ENCODE assay signal across 1 cellular context in the genomic region with DNA sequence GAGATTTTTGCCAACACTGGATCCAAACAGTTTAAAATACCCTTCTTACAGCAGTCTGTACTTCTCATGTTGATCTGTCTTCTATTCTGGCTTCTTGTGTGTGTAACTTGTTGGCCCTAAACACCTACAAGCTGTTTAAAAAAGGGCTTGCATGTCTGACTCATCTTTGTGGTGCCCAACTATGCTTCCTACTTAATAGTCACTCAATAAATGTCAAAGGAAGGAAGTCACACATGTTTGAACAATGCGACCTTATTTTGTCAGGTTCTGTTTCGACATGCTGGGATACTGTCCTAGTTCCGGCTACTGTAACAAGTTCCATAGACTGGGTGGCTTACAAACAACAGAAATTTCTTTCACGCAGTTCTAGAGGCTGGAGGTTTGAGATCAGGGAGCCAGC.
TF ChIP-seq lines count a peak whose summit lies in the region.

No MANE protein-coding gene starts in this region.

TF ChIP-seq in HepG2, 621 proteins besides CTCF, POLR2A, EP300 and RAD21 (continues in another document):
- TF ChIP-seq CREB1 (IDR thresholded peaks at IDR 0.05), result no peak
- TF ChIP-seq CREB1 (CRISPR knock-in tag; IDR thresholded peaks at IDR 0.05), result no peak
- TF ChIP-seq, protein P1, sequence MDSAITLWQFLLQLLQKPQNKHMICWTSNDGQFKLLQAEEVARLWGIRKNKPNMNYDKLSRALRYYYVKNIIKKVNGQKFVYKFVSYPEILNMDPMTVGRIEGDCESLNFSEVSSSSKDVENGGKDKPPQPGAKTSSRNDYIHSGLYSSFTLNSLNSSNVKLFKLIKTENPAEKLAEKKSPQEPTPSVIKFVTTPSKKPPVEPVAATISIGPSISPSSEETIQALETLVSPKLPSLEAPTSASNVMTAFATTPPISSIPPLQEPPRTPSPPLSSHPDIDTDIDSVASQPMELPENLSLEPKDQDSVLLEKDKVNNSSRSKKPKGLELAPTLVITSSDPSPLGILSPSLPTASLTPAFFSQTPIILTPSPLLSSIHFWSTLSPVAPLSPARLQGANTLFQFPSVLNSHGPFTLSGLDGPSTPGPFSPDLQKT (CRISPR knock-in tag; IDR thresholded peaks at IDR 0.05; ENCODE audit: borderline replicate concordance), result no peak
- TF ChIP-seq, protein P2, sequence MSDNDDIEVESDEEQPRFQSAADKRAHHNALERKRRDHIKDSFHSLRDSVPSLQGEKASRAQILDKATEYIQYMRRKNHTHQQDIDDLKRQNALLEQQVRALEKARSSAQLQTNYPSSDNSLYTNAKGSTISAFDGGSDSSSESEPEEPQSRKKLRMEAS (IDR thresholded peaks at IDR 0.05), result no peak
- no peak for TF ChIP-seq TRIM24 (CRISPR knock-in tag; IDR thresholded peaks at IDR 0.05)
- no peak for TF ChIP-seq IRX3 (CRISPR knock-in tag; IDR thresholded peaks at IDR 0.05; ENCODE audit: borderline replicate concordance, low read depth)
- TF ChIP-seq SAP130 (CRISPR knock-in tag; IDR thresholded peaks at IDR 0.05; ENCODE audit: low read depth), result peak; percentile 54; the same call in 1 of the 2 replicates
- TF ChIP-seq WIZ (CRISPR knock-in tag; IDR thresholded peaks at IDR 0.05), result no peak
- TF ChIP-seq, protein P3, sequence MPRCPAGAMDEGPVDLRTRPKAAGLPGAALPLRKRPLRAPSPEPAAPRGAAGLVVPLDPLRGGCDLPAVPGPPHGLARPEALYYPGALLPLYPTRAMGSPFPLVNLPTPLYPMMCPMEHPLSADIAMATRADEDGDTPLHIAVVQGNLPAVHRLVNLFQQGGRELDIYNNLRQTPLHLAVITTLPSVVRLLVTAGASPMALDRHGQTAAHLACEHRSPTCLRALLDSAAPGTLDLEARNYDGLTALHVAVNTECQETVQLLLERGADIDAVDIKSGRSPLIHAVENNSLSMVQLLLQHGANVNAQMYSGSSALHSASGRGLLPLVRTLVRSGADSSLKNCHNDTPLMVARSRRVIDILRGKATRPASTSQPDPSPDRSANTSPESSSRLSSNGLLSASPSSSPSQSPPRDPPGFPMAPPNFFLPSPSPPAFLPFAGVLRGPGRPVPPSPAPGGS (CRISPR knock-in tag; IDR thresholded peaks at IDR 0.05), result no peak
- TF ChIP-seq ZNF788 (CRISPR knock-in tag; IDR thresholded peaks at IDR 0.05; ENCODE audit: borderline replicate concordance), result no peak
- TF ChIP-seq TCF12 (IDR thresholded peaks at IDR 0.05), result no peak
- TF ChIP-seq TCF12 (CRISPR knock-in tag; IDR thresholded peaks at IDR 0.05), result no peak
- TF ChIP-seq JDP2 (CRISPR knock-in tag; IDR thresholded peaks at IDR 0.05; ENCODE audit: borderline replicate concordance), result no peak
- no peak for TF ChIP-seq U2AF2 (IDR thresholded peaks at IDR 0.05; ENCODE audit: low read depth, low read length)
- peak; percentile 75 for TF ChIP-seq FOSL2 (CRISPR knock-in tag; IDR thresholded peaks at IDR 0.05)
- TF ChIP-seq, protein P4, sequence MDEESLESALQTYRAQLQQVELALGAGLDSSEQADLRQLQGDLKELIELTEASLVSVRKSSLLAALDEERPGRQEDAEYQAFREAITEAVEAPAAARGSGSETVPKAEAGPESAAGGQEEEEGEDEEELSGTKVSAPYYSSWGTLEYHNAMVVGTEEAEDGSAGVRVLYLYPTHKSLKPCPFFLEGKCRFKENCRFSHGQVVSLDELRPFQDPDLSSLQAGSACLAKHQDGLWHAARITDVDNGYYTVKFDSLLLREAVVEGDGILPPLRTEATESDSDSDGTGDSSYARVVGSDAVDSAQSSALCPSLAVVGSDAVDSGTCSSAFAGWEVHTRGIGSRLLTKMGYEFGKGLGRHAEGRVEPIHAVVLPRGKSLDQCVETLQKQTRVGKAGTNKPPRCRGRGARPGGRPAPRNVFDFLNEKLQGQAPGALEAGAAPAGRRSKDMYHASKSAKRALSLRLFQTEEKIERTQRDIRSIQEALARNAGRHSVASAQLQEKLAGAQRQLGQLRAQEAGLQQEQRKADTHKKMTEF (CRISPR knock-in tag; IDR thresholded peaks at IDR 0.05), result no peak
- no peak for TF ChIP-seq ZNF768 (CRISPR knock-in tag; IDR thresholded peaks at IDR 0.05)
- TF ChIP-seq, protein P5, sequence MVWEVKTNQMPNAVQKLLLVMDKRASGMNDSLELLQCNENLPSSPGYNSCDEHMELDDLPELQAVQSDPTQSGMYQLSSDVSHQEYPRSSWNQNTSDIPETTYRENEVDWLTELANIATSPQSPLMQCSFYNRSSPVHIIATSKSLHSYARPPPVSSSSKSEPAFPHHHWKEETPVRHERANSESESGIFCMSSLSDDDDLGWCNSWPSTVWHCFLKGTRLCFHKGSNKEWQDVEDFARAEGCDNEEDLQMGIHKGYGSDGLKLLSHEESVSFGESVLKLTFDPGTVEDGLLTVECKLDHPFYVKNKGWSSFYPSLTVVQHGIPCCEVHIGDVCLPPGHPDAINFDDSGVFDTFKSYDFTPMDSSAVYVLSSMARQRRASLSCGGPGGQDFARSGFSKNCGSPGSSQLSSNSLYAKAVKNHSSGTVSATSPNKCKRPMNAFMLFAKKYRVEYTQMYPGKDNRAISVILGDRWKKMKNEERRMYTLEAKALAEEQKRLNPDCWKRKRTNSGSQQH (CRISPR knock-in tag; IDR thresholded peaks at IDR 0.05; ENCODE audit: low read depth), result no peak
- no peak for TF ChIP-seq NFE2L2 (IDR thresholded peaks at IDR 0.05; ENCODE audit: low read length)
- TF ChIP-seq JUN (CRISPR knock-in tag; IDR thresholded peaks at IDR 0.05), result no peak
- TF ChIP-seq, protein P6, sequence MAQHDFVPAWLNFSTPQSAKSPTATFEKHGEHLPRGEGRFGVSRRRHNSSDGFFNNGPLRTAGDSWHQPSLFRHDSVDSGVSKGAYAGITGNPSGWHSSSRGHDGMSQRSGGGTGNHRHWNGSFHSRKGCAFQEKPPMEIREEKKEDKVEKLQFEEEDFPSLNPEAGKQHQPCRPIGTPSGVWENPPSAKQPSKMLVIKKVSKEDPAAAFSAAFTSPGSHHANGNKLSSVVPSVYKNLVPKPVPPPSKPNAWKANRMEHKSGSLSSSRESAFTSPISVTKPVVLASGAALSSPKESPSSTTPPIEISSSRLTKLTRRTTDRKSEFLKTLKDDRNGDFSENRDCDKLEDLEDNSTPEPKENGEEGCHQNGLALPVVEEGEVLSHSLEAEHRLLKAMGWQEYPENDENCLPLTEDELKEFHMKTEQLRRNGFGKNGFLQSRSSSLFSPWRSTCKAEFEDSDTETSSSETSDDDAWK (CRISPR knock-in tag; IDR thresholded peaks at IDR 0.05), result no peak
- TF ChIP-seq, protein P7, sequence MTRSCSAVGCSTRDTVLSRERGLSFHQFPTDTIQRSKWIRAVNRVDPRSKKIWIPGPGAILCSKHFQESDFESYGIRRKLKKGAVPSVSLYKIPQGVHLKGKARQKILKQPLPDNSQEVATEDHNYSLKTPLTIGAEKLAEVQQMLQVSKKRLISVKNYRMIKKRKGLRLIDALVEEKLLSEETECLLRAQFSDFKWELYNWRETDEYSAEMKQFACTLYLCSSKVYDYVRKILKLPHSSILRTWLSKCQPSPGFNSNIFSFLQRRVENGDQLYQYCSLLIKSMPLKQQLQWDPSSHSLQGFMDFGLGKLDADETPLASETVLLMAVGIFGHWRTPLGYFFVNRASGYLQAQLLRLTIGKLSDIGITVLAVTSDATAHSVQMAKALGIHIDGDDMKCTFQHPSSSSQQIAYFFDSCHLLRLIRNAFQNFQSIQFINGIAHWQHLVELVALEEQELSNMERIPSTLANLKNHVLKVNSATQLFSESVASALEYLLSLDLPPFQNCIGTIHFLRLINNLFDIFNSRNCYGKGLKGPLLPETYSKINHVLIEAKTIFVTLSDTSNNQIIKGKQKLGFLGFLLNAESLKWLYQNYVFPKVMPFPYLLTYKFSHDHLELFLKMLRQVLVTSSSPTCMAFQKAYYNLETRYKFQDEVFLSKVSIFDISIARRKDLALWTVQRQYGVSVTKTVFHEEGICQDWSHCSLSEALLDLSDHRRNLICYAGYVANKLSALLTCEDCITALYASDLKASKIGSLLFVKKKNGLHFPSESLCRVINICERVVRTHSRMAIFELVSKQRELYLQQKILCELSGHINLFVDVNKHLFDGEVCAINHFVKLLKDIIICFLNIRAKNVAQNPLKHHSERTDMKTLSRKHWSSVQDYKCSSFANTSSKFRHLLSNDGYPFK (CRISPR knock-in tag; IDR thresholded peaks at IDR 0.05; ENCODE audit: borderline replicate concordance), result no peak
- TF ChIP-seq ZBTB42 (CRISPR knock-in tag; IDR thresholded peaks at IDR 0.05), result no peak
- TF ChIP-seq ZNF674 (CRISPR knock-in tag; IDR thresholded peaks at IDR 0.05; ENCODE audit: low read depth), result no peak
- TF ChIP-seq, protein P8, sequence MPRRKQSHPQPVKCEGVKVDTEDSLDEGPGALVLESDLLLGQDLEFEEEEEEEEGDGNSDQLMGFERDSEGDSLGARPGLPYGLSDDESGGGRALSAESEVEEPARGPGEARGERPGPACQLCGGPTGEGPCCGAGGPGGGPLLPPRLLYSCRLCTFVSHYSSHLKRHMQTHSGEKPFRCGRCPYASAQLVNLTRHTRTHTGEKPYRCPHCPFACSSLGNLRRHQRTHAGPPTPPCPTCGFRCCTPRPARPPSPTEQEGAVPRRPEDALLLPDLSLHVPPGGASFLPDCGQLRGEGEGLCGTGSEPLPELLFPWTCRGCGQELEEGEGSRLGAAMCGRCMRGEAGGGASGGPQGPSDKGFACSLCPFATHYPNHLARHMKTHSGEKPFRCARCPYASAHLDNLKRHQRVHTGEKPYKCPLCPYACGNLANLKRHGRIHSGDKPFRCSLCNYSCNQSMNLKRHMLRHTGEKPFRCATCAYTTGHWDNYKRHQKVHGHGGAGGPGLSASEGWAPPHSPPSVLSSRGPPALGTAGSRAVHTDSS (CRISPR knock-in tag; conservative IDR thresholded peaks at IDR 0.05), result no peak
- no peak for TF ChIP-seq KDM3A (CRISPR knock-in tag; IDR thresholded peaks at IDR 0.05; ENCODE audit: low read depth)
- TF ChIP-seq CCAR2 (optimal IDR thresholded peaks at IDR 0.05; ENCODE audit: low read depth, low read length), result no peak
- TF ChIP-seq SPEN (CRISPR knock-in tag; IDR thresholded peaks at IDR 0.05; ENCODE audit: low read depth), result no peak
- no peak for TF ChIP-seq ZNF367 (CRISPR knock-in tag; IDR thresholded peaks at IDR 0.05; ENCODE audit: borderline replicate concordance)
- TF ChIP-seq ADNP (CRISPR knock-in tag; IDR thresholded peaks at IDR 0.05), result no peak
- TF ChIP-seq FOXA3 (CRISPR knock-in tag; IDR thresholded peaks at IDR 0.05), result peak; percentile 54; the same call in 1 of the 2 replicates
- TF ChIP-seq, protein P9, sequence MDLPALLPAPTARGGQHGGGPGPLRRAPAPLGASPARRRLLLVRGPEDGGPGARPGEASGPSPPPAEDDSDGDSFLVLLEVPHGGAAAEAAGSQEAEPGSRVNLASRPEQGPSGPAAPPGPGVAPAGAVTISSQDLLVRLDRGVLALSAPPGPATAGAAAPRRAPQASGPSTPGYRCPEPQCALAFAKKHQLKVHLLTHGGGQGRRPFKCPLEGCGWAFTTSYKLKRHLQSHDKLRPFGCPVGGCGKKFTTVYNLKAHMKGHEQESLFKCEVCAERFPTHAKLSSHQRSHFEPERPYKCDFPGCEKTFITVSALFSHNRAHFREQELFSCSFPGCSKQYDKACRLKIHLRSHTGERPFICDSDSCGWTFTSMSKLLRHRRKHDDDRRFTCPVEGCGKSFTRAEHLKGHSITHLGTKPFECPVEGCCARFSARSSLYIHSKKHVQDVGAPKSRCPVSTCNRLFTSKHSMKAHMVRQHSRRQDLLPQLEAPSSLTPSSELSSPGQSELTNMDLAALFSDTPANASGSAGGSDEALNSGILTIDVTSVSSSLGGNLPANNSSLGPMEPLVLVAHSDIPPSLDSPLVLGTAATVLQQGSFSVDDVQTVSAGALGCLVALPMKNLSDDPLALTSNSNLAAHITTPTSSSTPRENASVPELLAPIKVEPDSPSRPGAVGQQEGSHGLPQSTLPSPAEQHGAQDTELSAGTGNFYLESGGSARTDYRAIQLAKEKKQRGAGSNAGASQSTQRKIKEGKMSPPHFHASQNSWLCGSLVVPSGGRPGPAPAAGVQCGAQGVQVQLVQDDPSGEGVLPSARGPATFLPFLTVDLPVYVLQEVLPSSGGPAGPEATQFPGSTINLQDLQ (CRISPR knock-in tag; IDR thresholded peaks at IDR 0.05), result no peak
- TF ChIP-seq HNF4A (CRISPR knock-in tag; IDR thresholded peaks at IDR 0.05), result no peak
- TF ChIP-seq ZBTB7B (CRISPR knock-in tag; IDR thresholded peaks at IDR 0.05), result no peak
- TF ChIP-seq FOXA1 (IDR thresholded peaks at IDR 0.05), result no peak
- peak; percentile 9; the same call in 1 of the 2 replicates for TF ChIP-seq FOXA1 (CRISPR knock-in tag; IDR thresholded peaks at IDR 0.05)
- no peak for TF ChIP-seq ZNF891 (CRISPR knock-in tag; IDR thresholded peaks at IDR 0.05)
- TF ChIP-seq SOX13 (IDR thresholded peaks at IDR 0.05), result no peak
- peak in 1 of 2 experiments; percentile 38; a peak in 1 of 4 replicates for TF ChIP-seq SOX13 (CRISPR knock-in tag; conservative IDR thresholded peaks at IDR 0.05 in 1 of 2, IDR thresholded peaks at IDR 0.05 in 1 of 2)
- TF ChIP-seq, protein P10, sequence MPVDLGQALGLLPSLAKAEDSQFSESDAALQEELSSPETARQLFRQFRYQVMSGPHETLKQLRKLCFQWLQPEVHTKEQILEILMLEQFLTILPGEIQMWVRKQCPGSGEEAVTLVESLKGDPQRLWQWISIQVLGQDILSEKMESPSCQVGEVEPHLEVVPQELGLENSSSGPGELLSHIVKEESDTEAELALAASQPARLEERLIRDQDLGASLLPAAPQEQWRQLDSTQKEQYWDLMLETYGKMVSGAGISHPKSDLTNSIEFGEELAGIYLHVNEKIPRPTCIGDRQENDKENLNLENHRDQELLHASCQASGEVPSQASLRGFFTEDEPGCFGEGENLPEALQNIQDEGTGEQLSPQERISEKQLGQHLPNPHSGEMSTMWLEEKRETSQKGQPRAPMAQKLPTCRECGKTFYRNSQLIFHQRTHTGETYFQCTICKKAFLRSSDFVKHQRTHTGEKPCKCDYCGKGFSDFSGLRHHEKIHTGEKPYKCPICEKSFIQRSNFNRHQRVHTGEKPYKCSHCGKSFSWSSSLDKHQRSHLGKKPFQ (CRISPR knock-in tag; IDR thresholded peaks at IDR 0.05; ENCODE audit: insufficient replicate concordance), result no peak
- no peak for TF ChIP-seq NR2F1 (CRISPR knock-in tag; IDR thresholded peaks at IDR 0.05)
- TF ChIP-seq ETV5 (CRISPR knock-in tag; IDR thresholded peaks at IDR 0.05; ENCODE audit: borderline replicate concordance), result peak; percentile 81
- TF ChIP-seq ZNF317 (CRISPR knock-in tag; IDR thresholded peaks at IDR 0.05), result peak; percentile 68; the same call in 1 of the 2 replicates
- no peak for TF ChIP-seq ZIK1 (CRISPR knock-in tag; IDR thresholded peaks at IDR 0.05; ENCODE audit: borderline replicate concordance, low read depth)
- TF ChIP-seq, protein P11, sequence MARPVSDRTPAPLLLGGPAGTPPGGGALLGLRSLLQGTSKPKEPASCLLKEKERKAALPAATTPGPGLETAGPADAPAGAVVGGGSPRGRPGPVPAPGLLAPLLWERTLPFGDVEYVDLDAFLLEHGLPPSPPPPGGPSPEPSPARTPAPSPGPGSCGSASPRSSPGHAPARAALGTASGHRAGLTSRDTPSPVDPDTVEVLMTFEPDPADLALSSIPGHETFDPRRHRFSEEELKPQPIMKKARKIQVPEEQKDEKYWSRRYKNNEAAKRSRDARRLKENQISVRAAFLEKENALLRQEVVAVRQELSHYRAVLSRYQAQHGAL (CRISPR knock-in tag; IDR thresholded peaks at IDR 0.05; ENCODE audit: not compliant biosample characterization), result no peak
